13 cellular contexts compared by ENCODE assay signal in genomic region chr12:104372048-104372720, GRCh38.
DNase-seq lines count a peak whose midpoint lies in the region; ATAC-seq, FAIRE-seq and TF ChIP-seq lines count a peak whose summit lies in the region.
"Had no signal": no experiment of that assay in that cellular context is flagged by ENCODE, and none has a peak within 500 bp of the region (broad histone marks: within the 10 kb centered on the region; RNA-seq: fewer than 3 reads in every experiment).

No MANE protein-coding gene starts in this region.

- intact Hi-C loops in HepG2 (cut with micrococcal nuclease; ENCODE audit: unreplicated experiment) = no loop called here

- ATAC-seq in stimulated activated naive CD8-positive, alpha-beta T cell treated with anti-CD3 and anti-CD28 coated beads, Interleukin-15, Interleukin-2, amounts not matched to agents 100 U/mL and 50 U/mL, for 24 hours = peak; percentile 86
- no peak for ATAC-seq in GM19328 (IDR thresholded peaks at IDR 0.05; ENCODE audit: unreplicated experiment)
- no peak for ATAC-seq in HepG2

- H3K9me3 Mint-ChIP-seq in astrocyte (ENCODE audit: unreplicated experiment) = peaks cover 7% of the 10 kb centered on the region

- H3K36me3 ChIP-seq in astrocyte (ENCODE audit: insufficient read depth, low read length) (no peaks in the 10 kb centered on the region), HepG2 (replicated peaks in 1 of 2; ENCODE audit: control insufficient read depth in 1 of 2, insufficient read depth in 2 of 2, low read length in 2 of 2) (no peaks in the 10 kb centered on the region), MG63 (no peaks in the 10 kb centered on the region)
- H3K36me3 ChIP-seq: neutrophil had no signal

- H3K79me2 ChIP-seq in astrocyte (ENCODE audit: insufficient read depth, low read length) (no peaks in the 10 kb centered on the region), HepG2 (ENCODE audit: insufficient read depth, low read length) (no peaks in the 10 kb centered on the region)

- POLR2A ChIA-PET in HepG2 (lab: Yijun Ruan, JAX) = no interaction called here

- H3K9ac ChIP-seq in astrocyte (ENCODE audit: low read length) (no peak overlapping the region), HepG2 (ENCODE audit: insufficient read depth, low read depth, low read length) (no peak overlapping the region)

- H3K4me1 ChIP-seq in astrocyte (ENCODE audit: insufficient read depth, low read length) (peaks cover 22% of the 10 kb centered on the region), HepG2 (ENCODE audit: insufficient read depth, low read length) (no peaks in the 10 kb centered on the region)

- H3K9me3 ChIP-seq in astrocyte (ENCODE audit: insufficient read depth, low read depth, low read length) (peaks cover 4% of the 10 kb centered on the region), HepG2 (ENCODE audit: low read length) (no peaks in the 10 kb centered on the region), MG63 (no peaks in the 10 kb centered on the region)
- H3K9me3 ChIP-seq: neutrophil had no signal

- WGBS in HepG2 (ENCODE audit: low lambda C conversion rate) = 81% methylated on average over 12 of the region's 12 CpGs

- FAIRE-seq in astrocyte (lab: Jason Lieb, UNC) = no peak
- FAIRE-seq in HepG2 (lab: Jason Lieb, UNC) = no peak
- FAIRE-seq: endometrium had no signal

- TF ChIP-seq RAD21 in HepG2 (CRISPR knock-in tag; IDR thresholded peaks at IDR 0.05) = no peak

- no peaks in the 10 kb centered on the region for H3K27me3 Mint-ChIP-seq in astrocyte (ENCODE audit: low read depth, unreplicated experiment)
- H3K27me3 Mint-ChIP-seq: activated naive CD8-positive, alpha-beta T cell had no signal

- DNase-seq in activated naive CD4-positive, alpha-beta T cell treated with Interleukin-2 at 50 U/mL for 16 hours = peak; percentile 16
- no peak for DNase-seq in activated naive CD4-positive, alpha-beta T cell treated with anti-CD3 and anti-CD28 coated beads, Interleukin-2, amount 50 U/mL, for 16 hours
- DNase-seq in SW480 (ENCODE audit: low spot score) = peak; percentile 31
- no peak for DNase-seq in astrocyte (ENCODE audit: low read depth)
- peak; percentile 53 for DNase-seq in stimulated activated naive CD8-positive, alpha-beta T cell treated with anti-CD3 and anti-CD28 coated beads, Interleukin-15, Interleukin-2, amounts not matched to agents 100 U/mL and 50 U/mL, for 24 hours
- DNase-seq in HepG2 (ENCODE audit: low spot score) = no peak
- no peak for DNase-seq in MG63
- DNase-seq: NCI-H1417 treated with DMSO at 0.1 percent for 48 hours, SHP77 treated with DMSO at 0.1 percent for 48 hours had no signal

- TF ChIP-seq EP300 in HepG2 (IDR thresholded peaks at IDR 0.05; ENCODE audit: low read depth in 2 of 2, low read length in 2 of 2) = no peak
- no peak for TF ChIP-seq EP300 in HepG2 (CRISPR knock-in tag; IDR thresholded peaks at IDR 0.05; ENCODE audit: borderline replicate concordance)

- CTCF ChIA-PET in HepG2 (lab: Yijun Ruan, JAX; ENCODE audit: low intra/inter-chr PET ratio, low total read pairs) = no interaction called here

- no peak overlapping the region for H2AFZ ChIP-seq in astrocyte (ENCODE audit: low read depth, low read length)
- H2AFZ ChIP-seq in HepG2 (ENCODE audit: low read length) = no peak overlapping the region

- no peaks in the 10 kb centered on the region for H4K20me1 ChIP-seq in astrocyte (ENCODE audit: insufficient read depth, low read length)
- H4K20me1 ChIP-seq in HepG2 (ENCODE audit: insufficient read depth, low read length) = no peaks in the 10 kb centered on the region

- in situ Hi-C loops in HepG2 (cut with HindIII; ENCODE audit: extremely low pct_ligation_motif_present, low pct_unique_long_range_greater_than_20kb) = no loop called here

- H3K27me3 ChIP-seq in astrocyte (ENCODE audit: insufficient read depth, low read length) = no peaks in the 10 kb centered on the region
- no peaks in the 10 kb centered on the region; a peak in 2 of 5 replicates for H3K27me3 ChIP-seq in HepG2 (ENCODE audit: control insufficient read depth in 1 of 2, insufficient read depth in 2 of 2, low read length in 2 of 2)
- H3K27me3 ChIP-seq in MG63 = no peaks in the 10 kb centered on the region

- H3K27ac Mint-ChIP-seq in astrocyte (ENCODE audit: unreplicated experiment) = no peak overlapping the region
- H3K27ac Mint-ChIP-seq: activated naive CD8-positive, alpha-beta T cell had no signal

- TF ChIP-seq POLR2A in HepG2 (IDR thresholded peaks at IDR 0.05; ENCODE audit: insufficient read depth in 1 of 2, low read depth in 2 of 2, low read length in 2 of 2) = no peak

- H3K27ac ChIP-seq in astrocyte (ENCODE audit: low read depth, low read length) = no peak overlapping the region
- H3K27ac ChIP-seq in HepG2 (ENCODE audit: extremely low read length, insufficient read depth, low read length) = no peak overlapping the region
- H3K27ac ChIP-seq: neutrophil had no signal

- H3K36me3 Mint-ChIP-seq in astrocyte (ENCODE audit: low read depth, unreplicated experiment) = peaks cover 3% of the 10 kb centered on the region

- H3K4me1 Mint-ChIP-seq in astrocyte (ENCODE audit: low read depth, unreplicated experiment) = peaks cover 21% of the 10 kb centered on the region

- H3K4me2 ChIP-seq in astrocyte (ENCODE audit: low read length) (peak overlapping the region; percentile 44), HepG2 (ENCODE audit: low read depth, low read length) (no peak overlapping the region)

- TF ChIP-seq CTCF in astrocyte (IDR thresholded peaks at IDR 0.05; ENCODE audit: insufficient read depth, low read depth, low read length) (no peak), HepG2 (CRISPR knock-in tag; IDR thresholded peaks at IDR 0.05) (no peak)

- no peak overlapping the region for H3K4me3 ChIP-seq in astrocyte (ENCODE audit: insufficient read depth, low read depth, low read length)
- H3K4me3 ChIP-seq in HepG2 (replicated peaks in 1 of 3; ENCODE audit: insufficient read depth in 1 of 3, low read depth in 2 of 3, low read length in 3 of 3) = no peak overlapping the region
- H3K4me3 ChIP-seq in MG63 = no peak overlapping the region

- no peak overlapping the region for H3K4me3 Mint-ChIP-seq in astrocyte (ENCODE audit: unreplicated experiment)
- H3K4me3 Mint-ChIP-seq: activated naive CD8-positive, alpha-beta T cell had no signal

- no TSS peak for BruUV-seq in HepG2 (replicated peaks; lab: Mats Ljungman, UMichigan)

TF ChIP-seq in HepG2, 621 proteins besides CTCF, POLR2A, EP300 and RAD21 (continues in another document):
- no peak for TF ChIP-seq ZBTB4 (CRISPR knock-in tag; IDR thresholded peaks at IDR 0.05; ENCODE audit: borderline replicate concordance)

Comparison
In these comparisons a context has a peak if more than half of its experiments do, and no peak if none do; other contexts are left out.
1. DNase-seq: peak in activated naive CD4-positive, alpha-beta T cell treated with Interleukin-2 at 50 U/mL for 16 hours (single experiment), SW480 (single experiment) and stimulated activated naive CD8-positive, alpha-beta T cell treated with anti-CD3 and anti-CD28 coated beads, Interleukin-15, Interleukin-2, amounts not matched to agents 100 U/mL and 50 U/mL, for 24 hours (single experiment); none in activated naive CD4-positive, alpha-beta T cell treated with anti-CD3 and anti-CD28 coated beads, Interleukin-2, amount 50 U/mL, for 16 hours (single experiment), astrocyte (single experiment), HepG2 (single experiment) and MG63 (single experiment).